Comparison of ENCODE assay signal across 20 cellular contexts in genomic region chr10:602391-603005, GRCh38.
DNase-seq lines count a peak whose midpoint lies in the region; ATAC-seq and TF ChIP-seq lines count a peak whose summit lies in the region.
"Had no signal": no experiment of that assay in that cellular context is flagged by ENCODE, and none has a peak within 500 bp of the region (broad histone marks: within the 10 kb centered on the region; RNA-seq: fewer than 3 reads in every experiment).

No MANE protein-coding gene starts in this region.

- H2BK120ac ChIP-seq in H9 (ENCODE audit: low read depth, low read length, poor library complexity, severe bottlenecking) = no peak overlapping the region

- H3K36me3 Mint-ChIP-seq in H9 (ENCODE audit: insufficient read depth in 1 of 3, low read depth in 3 of 3) = 0 out of 7 replicates have a peak, but pooled peaks cover 0 to 4% (median 0%) of the 10 kb centered on the region in 3 experiments
- H3K36me3 Mint-ChIP-seq: CD8-positive, alpha-beta T cell had no signal

- H3K23me2 ChIP-seq in H9 (ENCODE audit: insufficient read length, low read depth, low read length, poor library complexity, severe bottlenecking) = no peaks in the 10 kb centered on the region

- no peak overlapping the region for H4K5ac ChIP-seq in H9 (ENCODE audit: insufficient read length, low read depth, low read length)

- no peak overlapping the region for H3K56ac ChIP-seq in H9 (ENCODE audit: insufficient read length, low read depth, low read length)

- H2BK15ac ChIP-seq in H9 (ENCODE audit: low read depth, low read length) = no peak overlapping the region

- ATAC-seq in upper lobe of right lung (no peak), HG02623 (IDR thresholded peaks at IDR 0.05; ENCODE audit: unreplicated experiment) (no peak)
- ATAC-seq: A549; CD8-positive, alpha-beta T cell; HepG2 had no signal

- H3K9me3 ChIP-seq in H9 (ENCODE audit: control insufficient read depth, low read depth, low read length) = no peaks in the 10 kb centered on the region
- H3K9me3 ChIP-seq in ascending aorta = no peaks in the 10 kb centered on the region
- H3K9me3 ChIP-seq in osteoblast (ENCODE audit: low read depth, low read length) = no peaks in the 10 kb centered on the region
- no peaks in the 10 kb centered on the region for H3K9me3 ChIP-seq in upper lobe of right lung
- H3K9me3 ChIP-seq: A549 had no signal

- H3K4me2 ChIP-seq in H9 (ENCODE audit: insufficient read depth, insufficient read length, low read length) (no peak overlapping the region), osteoblast (ENCODE audit: insufficient read depth, low read length) (no peak overlapping the region)
- H3K4me2 ChIP-seq: A549 had no signal

- no peak overlapping the region for H3K27ac ChIP-seq in H9 (ENCODE audit: insufficient read length, low read depth, low read length)
- peak overlapping the region; percentile 92 to 95 for H3K27ac ChIP-seq in ascending aorta
- H3K27ac ChIP-seq in osteoblast (ENCODE audit: low read depth, low read length) = peak overlapping the region; percentile 96
- no peak overlapping the region for H3K27ac ChIP-seq in upper lobe of right lung
- H3K27ac ChIP-seq: A549 had no signal

- no peak overlapping the region for H2BK5ac ChIP-seq in H9 (ENCODE audit: insufficient read length, low read length)

- H2AK5ac ChIP-seq in H9 (ENCODE audit: insufficient read length, low read length) = no peak overlapping the region

- H3K27me3 ChIP-seq in H9 (ENCODE audit: insufficient read depth, low read length) (no peaks in the 10 kb centered on the region; the same call in 1 of the 2 replicates), ascending aorta (no peaks in the 10 kb centered on the region), osteoblast (ENCODE audit: insufficient read depth, low read length) (no peaks in the 10 kb centered on the region), upper lobe of right lung (no peaks in the 10 kb centered on the region)

- peak overlapping the region in 2 of 3 experiments; percentile 36 to 86; a peak in 3 of 7 replicates for H3K27ac Mint-ChIP-seq in H9
- H3K27ac Mint-ChIP-seq: CD8-positive, alpha-beta T cell had no signal

- H2BK20ac ChIP-seq in H9 (ENCODE audit: low read depth, low read length, poor library complexity, severe bottlenecking) = no peak overlapping the region

- no peaks in the 10 kb centered on the region for H3K79me1 ChIP-seq in H9 (ENCODE audit: insufficient read depth, low read depth, low read length, poor library complexity, severe bottlenecking)

- H3K4me3 ChIP-seq in ascending aorta (no peak overlapping the region), osteoblast (ENCODE audit: insufficient read depth, low read length) (no peak overlapping the region), upper lobe of right lung (no peak overlapping the region)
- H3K4me3 ChIP-seq: A549 had no signal

- WGBS in H9 (ENCODE audit: extremely low coverage, insufficient read length, low lambda C conversion rate) = no CpG with 5 or more reads among the region's 18 CpGs

- H3K14ac ChIP-seq in H9 (ENCODE audit: insufficient read depth, low read length) = no peak overlapping the region

- no peak overlapping the region for H3K9ac ChIP-seq in H9 (ENCODE audit: extremely low read depth, insufficient read length, low read length)

- H4K8ac ChIP-seq in H9 (replicated peaks; ENCODE audit: insufficient read length, low read depth, low read length) = no peak overlapping the region

- peaks cover 28 to 39% of the 10 kb centered on the region in 2 experiments for H3K4me1 Mint-ChIP-seq in H9

- no peak overlapping the region for H4K91ac ChIP-seq in H9 (ENCODE audit: insufficient read length, low read depth, low read length)

- DNase-seq in H9 = no peak
- no peak for DNase-seq in ascending aorta (ENCODE audit: low spot score in 2 of 2)
- DNase-seq in osteoblast (ENCODE audit: insufficient read length, low spot score, missing footprints) = peak; percentile 61
- DNase-seq in upper lobe of right lung = peak; percentile 36
- DNase-seq in MV-4-11 (lab: John Stamatoyannopoulos, UW) = no peak
- DNase-seq in HT-29 (ENCODE audit: low spot score) = no peak
- DNase-seq: Calu3; CD8-positive, alpha-beta T cell; GF-D8; GOT3; KG1; NCI-H1417; NCI-H187 treated with DMSO at 0.1 percent for 48 hours; NCI-H2227 treated with DMSO at 0.1 percent for 48 hours; NCI-H510A treated with DMSO at 0.1 percent for 48 hours; NCI-H774; RPMI8226 had no signal

- no peak overlapping the region for H3K23ac ChIP-seq in H9 (ENCODE audit: insufficient read length, low read depth, low read length)

- no peaks in the 10 kb centered on the region for H3K9me3 Mint-ChIP-seq in H9
- H3K9me3 Mint-ChIP-seq: CD8-positive, alpha-beta T cell had no signal

- no peaks in the 10 kb centered on the region; the same call in 1 of the 2 replicates for H3K4me1 ChIP-seq in H9 (ENCODE audit: insufficient read depth, low read length)
- peaks cover 6 to 52% of the 10 kb centered on the region in 2 donors for H3K4me1 ChIP-seq in ascending aorta
- peaks cover 51% of the 10 kb centered on the region for H3K4me1 ChIP-seq in osteoblast (ENCODE audit: insufficient read depth, low read length)
- H3K4me1 ChIP-seq in upper lobe of right lung = peaks cover 15% of the 10 kb centered on the region
- H3K4me1 ChIP-seq: A549 had no signal

- no peak overlapping the region for H3K4me3 Mint-ChIP-seq in H9
- H3K4me3 Mint-ChIP-seq: CD8-positive, alpha-beta T cell had no signal

- H2AFZ ChIP-seq in H9 (ENCODE audit: low read length) = no peak overlapping the region
- no peak overlapping the region for H2AFZ ChIP-seq in osteoblast (ENCODE audit: low read length)

- H3K4ac ChIP-seq in H9 (ENCODE audit: low read depth, low read length) = no peak overlapping the region

- no peak overlapping the region for H3T11ph ChIP-seq in H9 (ENCODE audit: low read length)

- H3K18ac ChIP-seq in H9 (ENCODE audit: insufficient read length, low read depth, low read length) = no peak overlapping the region

- intact Hi-C loops in ascending aorta (cut with DNase I) = no loop called here
- intact Hi-C loops in upper lobe of right lung (cut with DNase I) = no loop called here

- H3K36me3 ChIP-seq in ascending aorta (no peaks in the 10 kb centered on the region), osteoblast (ENCODE audit: insufficient read depth, low read length) (no peaks in the 10 kb centered on the region), upper lobe of right lung (no peaks in the 10 kb centered on the region)

- H2BK12ac ChIP-seq in H9 (ENCODE audit: insufficient read length, low read depth, low read length) = no peak overlapping the region

- no peaks in the 10 kb centered on the region for H3K27me3 Mint-ChIP-seq in H9 (ENCODE audit: low read depth)

- no peak for TF ChIP-seq CTCF in H9 (conservative IDR thresholded peaks at IDR 0.05)
- no peak for TF ChIP-seq CTCF in ascending aorta (IDR thresholded peaks at IDR 0.05)
- TF ChIP-seq CTCF in osteoblast (IDR thresholded peaks at IDR 0.05; ENCODE audit: extremely low read depth, low read depth, low read length) = no peak
- TF ChIP-seq CTCF in upper lobe of right lung (IDR thresholded peaks at IDR 0.05) = no peak

- H3K79me2 ChIP-seq in H9 (ENCODE audit: insufficient read depth, low read length) (no peaks in the 10 kb centered on the region), osteoblast (ENCODE audit: insufficient read depth, low read length) (peaks cover 92% of the 10 kb centered on the region)

- H4K20me1 ChIP-seq in H9 (ENCODE audit: control insufficient read depth, insufficient read depth, insufficient read length) = no peaks in the 10 kb centered on the region
- no peaks in the 10 kb centered on the region for H4K20me1 ChIP-seq in osteoblast (ENCODE audit: insufficient read depth, low read length)

Comparison
In these comparisons a context has a peak if more than half of its experiments do, and no peak if none do; other contexts are left out.
1. DNase-seq: peak in osteoblast (single experiment) and upper lobe of right lung (single experiment); none in H9 (single experiment), ascending aorta (0 of 2), MV-4-11 (single experiment) and HT-29 (single experiment).
2. H3K27ac ChIP-seq: peak in ascending aorta (2 of 2) and osteoblast (single experiment); none in H9 (single experiment) and upper lobe of right lung (single experiment).